31 cellular contexts compared by ENCODE assay signal in genomic region chr6:2545351-2545750, GRCh38.
A peak's percentile ranks its signal among the peaks of the same experiment; 100 is the strongest.
DNase-seq lines count a peak whose midpoint lies in the region; ATAC-seq and TF ChIP-seq lines count a peak whose summit lies in the region.
"Had no signal": no experiment of that assay in that cellular context is flagged by ENCODE, and none has a peak within 500 bp of the region (broad histone marks: within the 10 kb centered on the region; RNA-seq: fewer than 3 reads in every experiment).

No MANE protein-coding gene starts in this region.

- CTCF ChIA-PET in A673 (lab: Charles Lee) (interaction anchor here (0.6 kb wide), 1 partner anchor 117 kb away, joined by 3 read pairs; no protein-coding TSS in a partner anchor), PC-9 (lab: Charles Lee) (no interaction called here)

- intact Hi-C loops in A673 (cut with micrococcal nuclease; ENCODE audit: unreplicated experiment) (no loop called here), PC-9 (cut with micrococcal nuclease; ENCODE audit: unreplicated experiment) (no loop called here), left ventricle myocardium superior (cut with micrococcal nuclease) (no loop called here)

- H3F3A ChIP-seq in PC-9 (ENCODE audit: insufficient read depth, low read depth): peaks cover 4% of the 10 kb centered on the region; the same call in 1 of the 2 replicates

- no peak overlapping the region for H3K9ac ChIP-seq in SK-N-MC (ENCODE audit: insufficient read length)
- H3K9ac ChIP-seq: BLaER1; BLaER1 treated with 17β-estradiol and CSF1 and Interleukin-3, amounts not matched to agents 10 nM and 100 nM had no signal

- H3K27me3 Mint-ChIP-seq in naive thymus-derived CD8-positive, alpha-beta T cell: peaks cover 26 to 77% (median 46%) of the 10 kb centered on the region in 5 donors

- no peaks in the 10 kb centered on the region for H3K36me3 ChIP-seq in A673 (ENCODE audit: insufficient read depth, low read length, poor library complexity, severe bottlenecking)
- H3K36me3 ChIP-seq in PC-9 (ENCODE audit: low read depth): no peaks in the 10 kb centered on the region
- H3K36me3 ChIP-seq in SK-N-MC (ENCODE audit: insufficient read depth, low read length): no peaks in the 10 kb centered on the region
- H3K36me3 ChIP-seq: BE2C, BLaER1 had no signal

- no peak overlapping the region for H3K27ac Mint-ChIP-seq in naive thymus-derived CD8-positive, alpha-beta T cell
- H3K27ac Mint-ChIP-seq: B cell; CD4-positive, alpha-beta memory T cell; CD4-positive, alpha-beta T cell; CD4-positive, CD25-positive, alpha-beta regulatory T cell; CD8-positive, alpha-beta memory T cell; CD8-positive, alpha-beta T cell had no signal

- H3K9me3 ChIP-seq in A673 (ENCODE audit: low read depth, low read length, poor library complexity, severe bottlenecking) (no peaks in the 10 kb centered on the region), PC-9 (ENCODE audit: insufficient read depth, low read depth) (no peaks in the 10 kb centered on the region), SK-N-MC (ENCODE audit: low read depth, low read length) (no peaks in the 10 kb centered on the region)
- H3K9me3 ChIP-seq: BE2C had no signal

- in situ Hi-C loops in ACHN (cut with HindIII; ENCODE audit: low pct_ligation_motif_present, low pct_unique_long_range_greater_than_20kb, low sequenced_read_pairs): no loop called here

- H3K27ac ChIP-seq in A673 (ENCODE audit: low read depth, low read length, poor library complexity, severe bottlenecking) (no peak overlapping the region), PC-9 (no peak overlapping the region), SK-N-MC (peak overlapping the region; percentile 77)
- H3K27ac ChIP-seq: 22Rv1; A549; BLaER1; BLaER1 treated with 17β-estradiol and CSF1 and Interleukin-3, amounts not matched to agents 10 nM and 100 nM; C4-2B had no signal

- H3K4me1 Mint-ChIP-seq in naive thymus-derived CD8-positive, alpha-beta T cell: peaks cover 11 to 25% (median 24%) of the 10 kb centered on the region in 4 donors

- H3K79me2 ChIP-seq in PC-9 (ENCODE audit: low read depth): no peaks in the 10 kb centered on the region

- H2AFZ ChIP-seq in PC-9: no peak overlapping the region

- no peaks in the 10 kb centered on the region for H3K4me1 ChIP-seq in A673 (ENCODE audit: insufficient read depth, low read length, poor library complexity, severe bottlenecking)
- peaks cover 33% of the 10 kb centered on the region for H3K4me1 ChIP-seq in PC-9 (replicated peaks; ENCODE audit: insufficient read depth)
- H3K4me1 ChIP-seq: A549, BE2C had no signal

- H3K9me2 ChIP-seq in PC-9 (ENCODE audit: insufficient read depth): no peaks in the 10 kb centered on the region

- H3K27me3 ChIP-seq in A673 (replicated peaks; ENCODE audit: insufficient read depth, low read depth, low read length, poor library complexity) (no peaks in the 10 kb centered on the region), PC-9 (ENCODE audit: insufficient read depth, low read depth) (no peaks in the 10 kb centered on the region)

- no TSS peak for BruUV-seq in A673 (replicated peaks; lab: Mats Ljungman, UMichigan)
- no TSS peak for BruUV-seq in PC-9 (replicated peaks; lab: Mats Ljungman, UMichigan)

- H4K20me1 ChIP-seq in PC-9 (ENCODE audit: insufficient read depth): no peaks in the 10 kb centered on the region
- H4K20me1 ChIP-seq: BLaER1 treated with 17β-estradiol and CSF1 and Interleukin-3, amounts not matched to agents 10 nM and 100 nM had no signal

- peak overlapping the region; percentile 19; the same call in 1 of the 2 replicates for H3K4me2 ChIP-seq in PC-9
- H3K4me2 ChIP-seq: A549, BLaER1 had no signal

- no peak overlapping the region for H3K4me3 ChIP-seq in A673 (ENCODE audit: low read depth, low read length, poor library complexity, severe bottlenecking)
- H3K4me3 ChIP-seq in PC-9: no peak overlapping the region
- peak overlapping the region; percentile 44 for H3K4me3 ChIP-seq in SK-N-MC
- H3K4me3 ChIP-seq: A549; BLaER1; BLaER1 treated with 17β-estradiol and CSF1 and Interleukin-3, amounts not matched to agents 10 nM and 100 nM had no signal

- no peak for TF ChIP-seq CTCF in A673 (conservative IDR thresholded peaks at IDR 0.05; ENCODE audit: low read depth, low read length)
- no peak for TF ChIP-seq CTCF in PC-9 (conservative IDR thresholded peaks at IDR 0.05)

- POLR2A ChIA-PET in A673 (lab: Charles Lee; ENCODE audit: low non-redundant PET): no interaction called here
- POLR2A ChIA-PET in PC-9 (lab: Charles Lee; ENCODE audit: unreplicated experiment): no interaction called here
- POLR2A ChIA-PET in naive thymus-derived CD8-positive, alpha-beta T cell (lab: Charles Lee): no interaction called here

- no peak for ATAC-seq in left ventricle myocardium superior
- no peak for ATAC-seq in naive thymus-derived CD8-positive, alpha-beta T cell
- ATAC-seq: A549; CD8-positive, alpha-beta T cell had no signal

- H3K9me3 Mint-ChIP-seq in naive thymus-derived CD8-positive, alpha-beta T cell: peaks cover 0 to 8% (median 0%) of the 10 kb centered on the region in 9 donors
- H3K9me3 Mint-ChIP-seq: CD8-positive, alpha-beta T cell had no signal

- peaks cover 0 to 4% (median 3%) of the 10 kb centered on the region in 3 donors for H3K36me3 Mint-ChIP-seq in naive thymus-derived CD8-positive, alpha-beta T cell
- H3K36me3 Mint-ChIP-seq: CD4-positive, alpha-beta memory T cell; CD4-positive, CD25-positive, alpha-beta regulatory T cell; CD8-positive, alpha-beta memory T cell; CD8-positive, alpha-beta T cell had no signal

- DNase-seq in A673 (ENCODE audit: low spot score): peak; percentile 24
- DNase-seq in PC-9: no peak
- DNase-seq in SK-N-MC (ENCODE audit: low read depth, low spot score): peak; percentile 92
- no peak for DNase-seq in left ventricle myocardium superior
- DNase-seq in ACHN: no peak
- no peak for DNase-seq in naive thymus-derived CD8-positive, alpha-beta T cell
- DNase-seq: 8988T; AML-193; BE2C; C1 segment of cervical spinal cord; Caco-2; Calu3; CD4-positive, alpha-beta memory T cell; CD4-positive, alpha-beta T cell; CD4-positive, CD25-positive, alpha-beta regulatory T cell; CD8-positive, alpha-beta memory T cell; CD8-positive, alpha-beta T cell; COR-L47; DMS 273 treated with DMSO at 0.1 percent for 48 hours; DMS153; DMS53; DMS79; DMS79 treated with DMSO at 0.1 percent for 48 hours; DND-41; EL had no signal

- H3K4me3 Mint-ChIP-seq in naive thymus-derived CD8-positive, alpha-beta T cell: no peak overlapping the region
- H3K4me3 Mint-ChIP-seq: B cell; CD4-positive, alpha-beta memory T cell; CD4-positive, alpha-beta T cell; CD4-positive, CD25-positive, alpha-beta regulatory T cell; CD8-positive, alpha-beta memory T cell; CD8-positive, alpha-beta T cell had no signal

Comparison
In these comparisons a context has a peak if more than half of its experiments do, and no peak if none do; other contexts are left out.
1. DNase-seq: peak in A673 (single experiment) and SK-N-MC (single experiment); none in PC-9 (0 of 2), left ventricle myocardium superior (single experiment), ACHN (single experiment) and naive thymus-derived CD8-positive, alpha-beta T cell (0 of 10).